ENCODE assay signal across 8 cellular contexts in the genomic region with DNA sequence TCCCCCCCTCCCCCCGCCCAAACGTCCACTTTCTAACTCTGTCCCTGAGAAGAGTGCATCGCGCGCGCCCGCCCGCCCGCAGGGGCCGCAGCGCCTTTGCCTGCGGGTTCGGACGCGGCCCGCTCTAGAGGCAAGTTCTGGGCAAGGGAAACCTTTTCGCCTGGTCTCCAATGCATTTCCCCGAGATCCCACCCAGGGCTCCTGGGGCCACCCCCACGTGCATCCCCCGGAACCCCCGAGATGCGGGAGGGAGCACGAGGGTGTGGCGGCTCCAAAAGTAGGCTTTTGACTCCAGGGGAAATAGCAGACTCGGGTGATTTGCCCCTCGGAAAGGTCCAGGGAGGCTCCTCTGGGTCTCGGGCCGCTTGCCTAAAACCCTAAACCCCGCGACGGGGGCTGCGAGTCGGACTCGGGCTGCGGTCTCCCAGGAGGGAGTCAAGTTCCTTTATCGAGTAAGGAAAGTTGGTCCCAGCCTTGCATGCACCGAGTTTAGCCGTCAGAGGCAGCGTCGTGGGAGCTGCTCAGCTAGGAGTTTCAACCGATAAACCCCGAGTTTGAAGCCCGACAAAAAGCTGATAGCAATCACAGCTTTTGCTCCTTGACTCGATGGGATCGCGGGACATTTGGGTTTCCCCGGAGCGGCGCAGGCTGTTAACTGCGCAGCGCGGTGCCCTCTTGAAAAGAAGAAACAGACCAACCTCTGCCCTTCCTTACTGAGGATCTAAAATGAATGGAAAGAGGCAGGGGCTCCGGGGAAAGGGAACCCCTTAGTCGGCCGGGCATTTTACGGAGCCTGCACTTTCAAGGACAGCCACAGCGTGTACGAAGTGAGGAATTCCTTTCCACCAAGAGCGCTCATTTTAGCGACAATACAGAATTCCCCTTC.
DNase-seq lines count a peak whose midpoint lies in the region; TF ChIP-seq lines count a peak whose summit lies in the region.

No MANE protein-coding gene starts in this region.

- WGBS in smooth muscle cell (ENCODE audit: low lambda C conversion rate) = 1% methylated on average over 60 of the region's 60 CpGs

- H3K4me1 ChIP-seq in iPS-18a (ENCODE audit: control insufficient read depth, low read depth, low read length) (peaks cover 20% of the 10 kb centered on the region), smooth muscle cell (ENCODE audit: low read depth) (peaks cover 5% of the 10 kb centered on the region)

- peaks cover 63% of the 10 kb centered on the region for H3K79me2 ChIP-seq in smooth muscle cell (ENCODE audit: low read depth)

- peaks cover 7% of the 10 kb centered on the region for H3F3A ChIP-seq in smooth muscle cell (ENCODE audit: low read depth)

- H3K9me3 ChIP-seq in iPS-18a (ENCODE audit: control insufficient read depth, low read depth, low read length) = no peaks in the 10 kb centered on the region
- H3K9me3 ChIP-seq in smooth muscle cell (replicated peaks; ENCODE audit: low read depth) = no peaks in the 10 kb centered on the region

- H3K36me3 ChIP-seq in iPS-18a (ENCODE audit: control insufficient read depth, low read depth, low read length) = no peaks in the 10 kb centered on the region
- no peaks in the 10 kb centered on the region for H3K36me3 ChIP-seq in smooth muscle cell (ENCODE audit: low read depth)

- peak overlapping the region; percentile 68 for H3K4me3 ChIP-seq in iPS-18a (ENCODE audit: low read length)
- peak overlapping the region; percentile 92 for H3K4me3 ChIP-seq in smooth muscle cell

- H2AFZ ChIP-seq in smooth muscle cell (ENCODE audit: low read depth) = peak overlapping the region; percentile 60

- H3K27ac ChIP-seq in iPS-18a (ENCODE audit: low read length) (no peak overlapping the region), smooth muscle cell (ENCODE audit: low read depth) (peak overlapping the region; percentile 95)

- peaks cover 23% of the 10 kb centered on the region for H4K20me1 ChIP-seq in smooth muscle cell (ENCODE audit: low read depth)

- H3K9ac ChIP-seq in iPS-18a (ENCODE audit: low read length) (no peak overlapping the region), smooth muscle cell (ENCODE audit: low read depth) (peak overlapping the region; percentile 97)

- H3K27me3 ChIP-seq in iPS-18a (ENCODE audit: control insufficient read depth, insufficient read depth, low read length) = peaks cover 80% of the 10 kb centered on the region
- H3K27me3 ChIP-seq in smooth muscle cell (ENCODE audit: low read depth) = no peaks in the 10 kb centered on the region

- peak; percentile 32 for DNase-seq in stimulated activated CD4-positive, alpha-beta T cell treated with anti-CD3 and anti-CD28 coated beads, Interleukin-15, amount 100 ng/mL, for 24 hours
- no peak for DNase-seq in stimulated activated CD4-positive, alpha-beta T cell treated with anti-CD3 and anti-CD28 coated beads, Interleukin-4, amount 100 ng/mL, for 24 hours
- peak; percentile 39 for DNase-seq in amniotic epithelial cell (ENCODE audit: low read depth)
- DNase-seq in smooth muscle cell (lab: John Stamatoyannopoulos, UW; ENCODE audit: unreplicated experiment) = no peak
- DNase-seq in foreskin melanocyte = no peak
- DNase-seq in NCI-H1105 (lab: John Stamatoyannopoulos, UW) = no peak
- DNase-seq in NCI-H146 treated with DMSO at 0.1 percent for 48 hours (lab: John Stamatoyannopoulos, UW; ENCODE audit: unreplicated experiment) = no peak

- peak overlapping the region; percentile 99 for H3K4me2 ChIP-seq in smooth muscle cell

- TF ChIP-seq CTCF in smooth muscle cell (IDR thresholded peaks at IDR 0.05; ENCODE audit: borderline replicate concordance, insufficient read depth, poor library complexity, severe bottlenecking) = peak; percentile 7

Comparison
In these comparisons a context has a peak if more than half of its experiments do, and no peak if none do; other contexts are left out.
1. DNase-seq: peak in stimulated activated CD4-positive, alpha-beta T cell treated with anti-CD3 and anti-CD28 coated beads, Interleukin-15, amount 100 ng/mL, for 24 hours (single experiment) and amniotic epithelial cell (single experiment); none in stimulated activated CD4-positive, alpha-beta T cell treated with anti-CD3 and anti-CD28 coated beads, Interleukin-4, amount 100 ng/mL, for 24 hours (single experiment), smooth muscle cell (single experiment), foreskin melanocyte (single experiment), NCI-H1105 (single experiment) and NCI-H146 treated with DMSO at 0.1 percent for 48 hours (single experiment).